25 cellular contexts compared by ENCODE assay signal in the genomic region with DNA sequence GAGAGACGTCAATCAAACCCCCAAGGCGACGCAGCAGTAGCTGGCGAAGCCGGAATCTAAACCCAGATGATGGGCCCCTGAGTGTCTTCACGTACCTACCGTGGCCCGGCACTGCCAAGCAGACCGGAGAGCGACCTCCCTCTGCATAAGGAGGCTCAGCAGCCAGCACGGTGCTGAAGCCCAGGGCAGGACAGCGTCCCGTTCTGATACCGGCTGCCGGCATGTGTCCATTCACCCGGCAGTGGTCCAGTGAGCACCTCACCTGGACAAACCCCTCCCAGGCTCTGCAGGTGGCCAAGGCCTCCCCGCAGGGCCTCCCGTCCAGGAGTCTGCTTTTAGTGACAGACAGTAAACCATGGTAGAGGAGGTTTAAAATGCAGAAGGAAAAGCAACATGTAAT.
"Had no signal": no experiment of that assay in that cellular context is flagged by ENCODE, and none has a peak within 500 bp of the region (broad histone marks: within the 10 kb centered on the region; RNA-seq: fewer than 3 reads in every experiment).

No MANE protein-coding gene starts in this region.

- H3K36me3 ChIP-seq: esophagus muscularis mucosa, gastroesophageal sphincter, heart left ventricle, neural progenitor cell, prostate gland, suprapubic skin, transverse colon had no signal

- H3K27ac ChIP-seq: esophagus muscularis mucosa, foreskin keratinocyte, gastroesophageal sphincter, heart left ventricle, neural progenitor cell, prostate gland, suprapubic skin, transverse colon had no signal

- H3K4me1 Mint-ChIP-seq: nephron; neural progenitor cell; stimulated activated naive CD8-positive, alpha-beta T cell treated with anti-CD3 and anti-CD28 coated beads, Interleukin-15, amount 100 ng/mL, for 72 hours had no signal

- H3K4me2 ChIP-seq: neural progenitor cell had no signal

- H3K36me3 Mint-ChIP-seq: neural progenitor cell had no signal

- H3K9ac ChIP-seq: neural progenitor cell had no signal

- H2AFZ ChIP-seq: neural progenitor cell had no signal

- H3K27ac Mint-ChIP-seq: dendritic cell treated with granulocyte-macrophage colony-stimulating factor and Interleukin-4, amounts not matched to agents 40 ng/mL and 50 ng/mL, for 4 days; naive thymus-derived CD4-positive, alpha-beta T cell; nephron; neural progenitor cell; stimulated activated naive CD8-positive, alpha-beta T cell treated with anti-CD3 and anti-CD28 coated beads, Interleukin-15, amount 100 ng/mL, for 72 hours had no signal

- H3K9me3 Mint-ChIP-seq: dendritic cell treated with granulocyte-macrophage colony-stimulating factor and Interleukin-4, amounts not matched to agents 40 ng/mL and 50 ng/mL, for 4 days; stimulated activated naive CD8-positive, alpha-beta T cell treated with anti-CD3 and anti-CD28 coated beads, Interleukin-15, amount 100 ng/mL, for 72 hours had no signal

- H3K4me3 Mint-ChIP-seq: dendritic cell treated with granulocyte-macrophage colony-stimulating factor and Interleukin-4, amounts not matched to agents 40 ng/mL and 50 ng/mL, for 4 days; naive thymus-derived CD4-positive, alpha-beta T cell; nephron; neural progenitor cell; stimulated activated naive CD8-positive, alpha-beta T cell treated with anti-CD3 and anti-CD28 coated beads, Interleukin-15, amount 100 ng/mL, for 72 hours had no signal

- H3K4me1 ChIP-seq: esophagus muscularis mucosa, foreskin keratinocyte, gastroesophageal sphincter, heart left ventricle, neural progenitor cell, prostate gland, suprapubic skin, transverse colon had no signal

- H3K27me3 ChIP-seq: foreskin keratinocyte, neural progenitor cell had no signal

- H3K4me3 ChIP-seq: esophagus muscularis mucosa, gastroesophageal sphincter, heart left ventricle, neural progenitor cell, prostate gland, suprapubic skin, transverse colon had no signal

- ATAC-seq: foreskin keratinocyte; gastroesophageal sphincter; heart left ventricle; left lobe of liver; naive thymus-derived CD4-positive, alpha-beta T cell; right cardiac atrium; stimulated activated naive CD8-positive, alpha-beta T cell treated with anti-CD3 and anti-CD28 coated beads, Interleukin-15, amount 100 ng/mL, for 72 hours had no signal

- DNase-seq: central memory CD4-positive, alpha-beta T cell; effector CD8-positive, alpha-beta T cell; foreskin keratinocyte; heart left ventricle; mesendoderm; midbrain; naive thymus-derived CD4-positive, alpha-beta T cell; nucleus accumbens; right cardiac atrium; small intestine; stimulated activated CD4-positive, alpha-beta T cell treated with anti-CD3 and anti-CD28 coated beads, Interleukin-12 subunit alpha, Interleukin-12 subunit beta, amount 100 ng/mL, for 4 hours; stimulated activated CD4-positive, alpha-beta T cell treated with anti-CD3 and anti-CD28 coated beads, Interleukin-1b, Interleukin-23, amount 100 ng/mL, for 48 hours; stimulated activated CD4-positive, alpha-beta T cell treated with anti-CD3 and anti-CD28 coated beads, Interleukin-4, amount 100 ng/mL, for 1 hour; stimulated activated CD8-positive, alpha-beta memory T cell treated with anti-CD3 and anti-CD28 coated beads, Interleukin-4, amount 100 ng/mL, for 48 hours; stimulated activated naive CD4-positive, alpha-beta T cell; stimulated activated naive CD8-positive, alpha-beta T cell treated with anti-CD3 and anti-CD28 coated beads, Interleukin-15, amount 100 ng/mL, for 72 hours; transverse colon had no signal

- H3K9me3 ChIP-seq: esophagus muscularis mucosa, prostate gland, suprapubic skin, transverse colon had no signal
